Comparison of ENCODE assay signal across 8 cellular contexts in genomic region chr14:32252030-32252670, GRCh38. TPM values are rescaled to one million over a fixed set of nuclear protein-coding genes. Genes with fewer than 3 reads are reported as not detected.
A peak's percentile ranks its signal among the peaks of the same experiment; 100 is the strongest.
DNase-seq lines count a peak whose midpoint lies in the region; ATAC-seq and TF ChIP-seq lines count a peak whose summit lies in the region.

No MANE protein-coding gene starts in this region.

- no peaks in the 10 kb centered on the region for H3K9me3 ChIP-seq in CD4-positive, alpha-beta T cell (ENCODE audit: control insufficient read depth, low read length)

- POLR2A ChIA-PET in CD4-positive, alpha-beta T cell (lab: Charles Lee) = interaction anchor here (1.8 to 2.4 kb wide), 2 partner anchors 176 to 179 kb away, joined by 4 to 8 read pairs; no protein-coding TSS in a partner anchor

- H3K27me3 Mint-ChIP-seq in CD4-positive, alpha-beta T cell = no peaks in the 10 kb centered on the region

- no peak overlapping the region for H3K4me3 Mint-ChIP-seq in CD4-positive, alpha-beta T cell

- no peaks in the 10 kb centered on the region for H3K36me3 Mint-ChIP-seq in CD4-positive, alpha-beta T cell (ENCODE audit: low read depth)

- H3K27ac ChIP-seq in CD4-positive, alpha-beta T cell (ENCODE audit: low read depth, low read length) = no peak overlapping the region

- no peaks in the 10 kb centered on the region for H3K4me1 Mint-ChIP-seq in CD4-positive, alpha-beta T cell (ENCODE audit: low read depth)

- no peaks in the 10 kb centered on the region for H3K27me3 ChIP-seq in CD4-positive, alpha-beta T cell (ENCODE audit: control insufficient read depth, insufficient read depth, low read length)

- DNase-seq in CD4-positive, alpha-beta T cell = peak in 9 of 10 experiments; percentile 2 to 37 (median 23)
- peak; percentile 30 for DNase-seq in GM19238 (ENCODE audit: insufficient read length, low spot score)
- peak; percentile 60 for DNase-seq in NCI-H345 treated with DMSO at 0.1 percent for 48 hours (lab: John Stamatoyannopoulos, UW; ENCODE audit: unreplicated experiment)
- peak; percentile 37 to 50 for DNase-seq in activated CD4-positive, alpha-beta T cell treated with anti-CD3 and anti-CD28 coated beads for 4 hours
- DNase-seq in effector CD8-positive, alpha-beta T cell (lab: John Stamatoyannopoulos, UW) = peak; percentile 7
- DNase-seq in medulla oblongata (ENCODE audit: extremely low spot score) = peak; percentile 91
- peak; percentile 12 to 72 (median 38) for DNase-seq in stimulated activated naive CD4-positive, alpha-beta T cell (lab: John Stamatoyannopoulos, UW)

- peak; percentile 92 for TF ChIP-seq CTCF in CD4-positive, alpha-beta T cell (IDR thresholded peaks at IDR 0.05)

- intact Hi-C loops in CD4-positive, alpha-beta T cell (cut with DNase I, micrococcal nuclease) = loop anchor here (1.0 to 5.0 kb wide), 7 partner anchors 45 to 742 kb away; partner anchors contain the start of genes RNU6-7 (in 1 of the 2) and RNU6-8 (in 1 of the 2)

- H3K27ac Mint-ChIP-seq in CD4-positive, alpha-beta T cell = no peak overlapping the region

- CTCF ChIA-PET in CD4-positive, alpha-beta T cell (lab: Charles Lee) = interaction anchor here (2.0 to 4.5 kb wide), 3 partner anchors 53 to 325 kb away, joined by 7 to 41 read pairs (median 7); no protein-coding TSS in a partner anchor

- peak; percentile 94 for ATAC-seq in CD4-positive, alpha-beta T cell (ENCODE audit: poor library complexity)
- peak; percentile 79 for ATAC-seq in HG03439 (IDR thresholded peaks at IDR 0.05; ENCODE audit: unreplicated experiment)

- no peaks in the 10 kb centered on the region for H3K9me3 Mint-ChIP-seq in CD4-positive, alpha-beta T cell

RNA-seq across cellular contexts. Expression of gene RNU6-8, which starts 49.1 kb away (rescaled TPM):
- not detected for total RNA-seq in CD4-positive, alpha-beta T cell

RNA-seq across cellular contexts. Expression of gene RNU6-7, which starts 50.3 kb away (rescaled TPM):
- not detected for total RNA-seq in CD4-positive, alpha-beta T cell

Comparison
In these comparisons a context has a peak if more than half of its experiments do, and no peak if none do; other contexts are left out.
1. DNase-seq: peak in every context shown above with its lines; median percentile 91 in medulla oblongata; 60 in NCI-H345 treated with DMSO at 0.1 percent for 48 hours; 44 in activated CD4-positive, alpha-beta T cell treated with anti-CD3 and anti-CD28 coated beads for 4 hours; 38 in stimulated activated naive CD4-positive, alpha-beta T cell; 30 in GM19238; 23 in CD4-positive, alpha-beta T cell; 7 in effector CD8-positive, alpha-beta T cell.